ENCODE assay signal across 8 cellular contexts in genomic region chr6:140537834-140538680, GRCh38.
A peak's percentile ranks its signal among the peaks of the same experiment; 100 is the strongest.
DNase-seq lines count a peak whose midpoint lies in the region; FAIRE-seq and TF ChIP-seq lines count a peak whose summit lies in the region.

No MANE protein-coding gene starts in this region.

- H2AFZ ChIP-seq in keratinocyte (ENCODE audit: control insufficient read depth, low read length): peak overlapping the region; percentile 68

- no peaks in the 10 kb centered on the region for H4K20me1 ChIP-seq in keratinocyte (ENCODE audit: control insufficient read depth, extremely low read depth, insufficient read depth, low read length)

- H3K27ac ChIP-seq in keratinocyte (ENCODE audit: control insufficient read depth, insufficient read depth, low read length) (no peak overlapping the region), temporal lobe (ENCODE audit: low read depth, low read length) (peak overlapping the region; percentile 17)
- no peak overlapping the region for H3K27ac ChIP-seq in CD8-positive, alpha-beta memory T cell (ENCODE audit: low read depth, low read length)

- H3K9me3 ChIP-seq in keratinocyte (ENCODE audit: control insufficient read depth, low read depth, low read length): no peaks in the 10 kb centered on the region
- no peaks in the 10 kb centered on the region for H3K9me3 ChIP-seq in CD8-positive, alpha-beta memory T cell (ENCODE audit: low read length)

- TF ChIP-seq CTCF in keratinocyte (optimal IDR thresholded peaks at IDR 0.05 in 1 of 3, IDR thresholded peaks at IDR 0.05 in 1 of 3, conservative IDR thresholded peaks at IDR 0.05 in 1 of 3; ENCODE audit: extremely low read depth in 1 of 3, insufficient read depth in 2 of 3, low read length in 3 of 3): no peak
- no peak for TF ChIP-seq CTCF in glutamatergic neuron (IDR thresholded peaks at IDR 0.05; ENCODE audit: partially characterized antibody, unreplicated experiment)

- H3K4me1 ChIP-seq in keratinocyte (ENCODE audit: control insufficient read depth, extremely low read depth, insufficient read depth, low read length): peaks cover 22% of the 10 kb centered on the region
- no peaks in the 10 kb centered on the region for H3K4me1 ChIP-seq in CD8-positive, alpha-beta memory T cell (ENCODE audit: insufficient read depth, low read length)

- H3K27ac Mint-ChIP-seq in glutamatergic neuron (ENCODE audit: unreplicated experiment): no peak overlapping the region
- H3K27ac Mint-ChIP-seq in CD8-positive, alpha-beta memory T cell: no peak overlapping the region

- H3K4me3 Mint-ChIP-seq in glutamatergic neuron (ENCODE audit: unreplicated experiment): no peak overlapping the region
- H3K4me3 Mint-ChIP-seq in CD8-positive, alpha-beta memory T cell: no peak overlapping the region

- peaks cover 4% of the 10 kb centered on the region for H3K4me1 Mint-ChIP-seq in glutamatergic neuron (ENCODE audit: low read depth, unreplicated experiment)
- no peaks in the 10 kb centered on the region for H3K4me1 Mint-ChIP-seq in CD8-positive, alpha-beta memory T cell

- H3K9me3 Mint-ChIP-seq in glutamatergic neuron (ENCODE audit: unreplicated experiment): no peaks in the 10 kb centered on the region
- H3K9me3 Mint-ChIP-seq in CD8-positive, alpha-beta memory T cell: peaks cover 0 to 6% (median 2%) of the 10 kb centered on the region in 5 donors

- H3K79me2 ChIP-seq in keratinocyte (ENCODE audit: control insufficient read depth, insufficient read depth, low read length): no peaks in the 10 kb centered on the region

- H3K4me3 ChIP-seq in keratinocyte (ENCODE audit: control insufficient read depth in 2 of 3, extremely low read depth in 1 of 3, insufficient read depth in 2 of 3, low read depth in 1 of 3, low read length in 3 of 3): peak overlapping the region in 1 of 3 experiments; percentile 5
- H3K4me3 ChIP-seq in CD8-positive, alpha-beta memory T cell (ENCODE audit: low read length): no peak overlapping the region

- peak; percentile 86 for FAIRE-seq in HTR-8/SVneo (lab: Jason Lieb, UNC)
- FAIRE-seq in keratinocyte (lab: Jason Lieb, UNC): peak; percentile 94

- H3K36me3 ChIP-seq in keratinocyte (ENCODE audit: control insufficient read depth in 2 of 2, extremely low read depth in 1 of 2, insufficient read depth in 2 of 2, low read length in 2 of 2): no peaks in the 10 kb centered on the region
- H3K36me3 ChIP-seq in CD8-positive, alpha-beta memory T cell (ENCODE audit: insufficient read depth, low read length): no peaks in the 10 kb centered on the region

- no peaks in the 10 kb centered on the region for H3K36me3 Mint-ChIP-seq in glutamatergic neuron (ENCODE audit: unreplicated experiment)
- no peaks in the 10 kb centered on the region for H3K36me3 Mint-ChIP-seq in CD8-positive, alpha-beta memory T cell

- no peaks in the 10 kb centered on the region for H3K27me3 Mint-ChIP-seq in glutamatergic neuron (ENCODE audit: unreplicated experiment)
- no peaks in the 10 kb centered on the region for H3K27me3 Mint-ChIP-seq in CD8-positive, alpha-beta memory T cell

- DNase-seq in HTR-8/SVneo (ENCODE audit: insufficient read length, low spot score) (peak; percentile 32), astrocyte of the hippocampus (ENCODE audit: low read depth, low spot score) (peak; percentile 98), keratinocyte (ENCODE audit: low read depth, low spot score) (peak; percentile 7), glutamatergic neuron (no peak), NCI-H1092 (lab: John Stamatoyannopoulos, UW) (no peak), OCI-M1 (lab: John Stamatoyannopoulos, UW) (no peak)
- DNase-seq in CD8-positive, alpha-beta memory T cell: no peak

- no peak overlapping the region for H3K9ac ChIP-seq in keratinocyte (ENCODE audit: control insufficient read depth, extremely low read depth, insufficient read depth, low read length)

- H3K9me1 ChIP-seq in keratinocyte (ENCODE audit: control insufficient read depth, extremely low read depth, insufficient read depth, low read length): no peaks in the 10 kb centered on the region

- dilution Hi-C loops in keratinocyte (cut with MboI; ENCODE audit: extremely low pct_ligation_motif_present, low sequenced_read_pairs): no loop called here

- POLR2A ChIA-PET in CD8-positive, alpha-beta memory T cell (lab: Charles Lee): no interaction called here

- no peaks in the 10 kb centered on the region for H3K27me3 ChIP-seq in keratinocyte (ENCODE audit: control insufficient read depth, extremely low read depth, insufficient read depth, low read length)
- no peaks in the 10 kb centered on the region for H3K27me3 ChIP-seq in CD8-positive, alpha-beta memory T cell (ENCODE audit: insufficient read depth, low read length, poor library complexity, severe bottlenecking)

- CTCF ChIA-PET in CD8-positive, alpha-beta memory T cell (lab: Charles Lee): no interaction called here

- peak overlapping the region; percentile 58 for H3K4me2 ChIP-seq in keratinocyte (ENCODE audit: control insufficient read depth, extremely low read depth, insufficient read depth, low read depth, low read length)

Comparison
In these comparisons a context has a peak if more than half of its experiments do, and no peak if none do; other contexts are left out.
1. DNase-seq: peak in HTR-8/SVneo (single experiment), astrocyte of the hippocampus (single experiment) and keratinocyte (single experiment); none in glutamatergic neuron (single experiment), NCI-H1092 (single experiment), OCI-M1 (single experiment) and CD8-positive, alpha-beta memory T cell (0 of 5).